ENCODE assay signal across 24 cellular contexts in genomic region chr10:72747521-72747920, GRCh38.
"Had no signal": no experiment of that assay in that cellular context is flagged by ENCODE, and none has a peak within 500 bp of the region (broad histone marks: within the 10 kb centered on the region; RNA-seq: fewer than 3 reads in every experiment).

No MANE protein-coding gene starts in this region.

- H3K4me3 ChIP-seq: coronary artery, esophagus squamous epithelium, lower lobe of right lung, neural progenitor cell, psoas muscle, sigmoid colon, testis, tibial nerve, upper lobe of left lung had no signal

- H3K27ac ChIP-seq: lower lobe of right lung, psoas muscle, sigmoid colon, testis, tibial nerve, upper lobe of left lung had no signal

- H3K9me3 Mint-ChIP-seq: memory B cell; naive thymus-derived CD4-positive, alpha-beta T cell; nephron; stimulated activated effector memory CD8-positive, alpha-beta T cell treated with anti-CD3 and anti-CD28 coated beads, Interleukin-12 subunit alpha, Interleukin-12 subunit beta, amount 100 ng/mL, for 72 hours had no signal

- H3K36me3 ChIP-seq: esophagus squamous epithelium, lower lobe of right lung, neural progenitor cell, sigmoid colon, tibial nerve, upper lobe of left lung had no signal

- H3K4me1 ChIP-seq: testis had no signal

- H3K27me3 ChIP-seq: esophagus squamous epithelium, neural progenitor cell, sigmoid colon, testis, tibial nerve, upper lobe of left lung had no signal

- DNase-seq: dermis blood vessel endothelial cell; effector memory CD4-positive, alpha-beta T cell; erythroblast; esophagus squamous epithelium; foreskin melanocyte; left ventricle myocardium superior; lower lobe of right lung; midbrain; naive thymus-derived CD4-positive, alpha-beta T cell; psoas muscle; right cardiac atrium; sigmoid colon; stimulated activated CD4-positive, alpha-beta T cell treated with anti-CD3 and anti-CD28 coated beads, Interleukin-2, amount 100 ng/mL, for 24 hours; stimulated activated CD4-positive, alpha-beta T cell treated with anti-CD3 and anti-CD28 coated beads, Interleukin-4, amount 100 ng/mL, for 24 hours; stimulated activated naive CD4-positive, alpha-beta T cell treated with Interleukin-2 at 50 U/mL for 16 hours; substantia nigra; testis had no signal

- H3K27me3 Mint-ChIP-seq: memory B cell; naive thymus-derived CD4-positive, alpha-beta T cell had no signal

- H3K27ac Mint-ChIP-seq: memory B cell; naive thymus-derived CD4-positive, alpha-beta T cell; stimulated activated effector memory CD8-positive, alpha-beta T cell treated with anti-CD3 and anti-CD28 coated beads, Interleukin-12 subunit alpha, Interleukin-12 subunit beta, amount 100 ng/mL, for 72 hours had no signal

- H3K9me3 ChIP-seq: esophagus squamous epithelium, lower lobe of right lung, psoas muscle, sigmoid colon, testis, tibial nerve, upper lobe of left lung had no signal

- H2AFZ ChIP-seq: neural progenitor cell had no signal

- H3K4me3 Mint-ChIP-seq: memory B cell; naive thymus-derived CD4-positive, alpha-beta T cell; nephron; neural progenitor cell; stimulated activated effector memory CD8-positive, alpha-beta T cell treated with anti-CD3 and anti-CD28 coated beads, Interleukin-12 subunit alpha, Interleukin-12 subunit beta, amount 100 ng/mL, for 72 hours had no signal

- ATAC-seq: left ventricle myocardium superior; naive thymus-derived CD4-positive, alpha-beta T cell; psoas muscle; right cardiac atrium; stimulated activated effector memory CD8-positive, alpha-beta T cell treated with anti-CD3 and anti-CD28 coated beads, Interleukin-12 subunit alpha, Interleukin-12 subunit beta, amount 100 ng/mL, for 72 hours had no signal

- H3K36me3 Mint-ChIP-seq: neural progenitor cell; stimulated activated effector memory CD8-positive, alpha-beta T cell treated with anti-CD3 and anti-CD28 coated beads, Interleukin-12 subunit alpha, Interleukin-12 subunit beta, amount 100 ng/mL, for 72 hours had no signal

- H3K4me2 ChIP-seq: neural progenitor cell had no signal

- H3K4me1 Mint-ChIP-seq: stimulated activated effector memory CD8-positive, alpha-beta T cell treated with anti-CD3 and anti-CD28 coated beads, Interleukin-12 subunit alpha, Interleukin-12 subunit beta, amount 100 ng/mL, for 72 hours had no signal
